1 cellular context compared by ENCODE assay signal in the genomic region with DNA sequence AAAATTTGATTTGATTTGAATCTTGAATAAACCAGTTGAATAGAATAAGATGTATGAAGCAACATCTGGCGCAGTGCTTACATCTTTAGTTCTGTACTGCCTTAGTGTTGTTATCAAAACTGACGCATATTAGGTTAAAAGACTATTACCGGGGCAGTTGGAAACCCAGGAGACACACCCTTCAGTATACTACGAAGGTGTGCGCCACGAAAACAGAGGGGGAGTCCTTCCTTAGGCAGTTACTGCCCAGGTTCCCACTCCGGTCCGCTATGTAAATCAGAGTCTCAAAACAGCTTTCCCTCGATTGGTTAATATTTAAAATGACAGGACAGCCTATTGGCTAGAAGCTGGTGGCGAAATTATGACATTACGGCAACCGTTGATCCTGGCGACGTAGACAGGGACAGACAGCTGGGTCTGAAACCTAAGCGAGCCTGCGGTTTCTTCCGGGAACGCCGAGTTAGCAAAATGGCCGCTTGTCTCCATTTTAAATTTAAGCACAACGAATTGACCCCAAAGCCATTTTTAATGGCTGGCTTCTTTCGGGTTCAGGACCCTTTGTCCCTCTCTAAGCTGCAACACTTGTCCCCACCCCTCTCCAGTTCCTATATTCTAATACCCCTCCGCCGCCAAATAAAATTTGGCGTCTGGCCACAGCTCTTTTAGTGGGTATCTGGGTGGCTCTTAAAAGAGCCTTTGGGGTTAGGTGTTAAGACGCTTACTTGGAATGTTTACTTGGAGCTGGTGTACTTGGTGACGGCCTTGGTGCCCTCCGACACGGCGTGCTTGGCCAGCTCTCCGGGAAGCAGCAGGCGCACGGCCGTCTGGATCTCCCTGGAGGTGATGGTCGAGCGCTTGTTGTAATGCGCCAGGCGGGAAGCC.
TF ChIP-seq lines count a peak whose summit lies in the region.

No MANE protein-coding gene starts in this region.

TF ChIP-seq in HepG2, 621 proteins besides CTCF, POLR2A, EP300 and RAD21 (continued from another document and continues in another):
- TF ChIP-seq, protein P1, sequence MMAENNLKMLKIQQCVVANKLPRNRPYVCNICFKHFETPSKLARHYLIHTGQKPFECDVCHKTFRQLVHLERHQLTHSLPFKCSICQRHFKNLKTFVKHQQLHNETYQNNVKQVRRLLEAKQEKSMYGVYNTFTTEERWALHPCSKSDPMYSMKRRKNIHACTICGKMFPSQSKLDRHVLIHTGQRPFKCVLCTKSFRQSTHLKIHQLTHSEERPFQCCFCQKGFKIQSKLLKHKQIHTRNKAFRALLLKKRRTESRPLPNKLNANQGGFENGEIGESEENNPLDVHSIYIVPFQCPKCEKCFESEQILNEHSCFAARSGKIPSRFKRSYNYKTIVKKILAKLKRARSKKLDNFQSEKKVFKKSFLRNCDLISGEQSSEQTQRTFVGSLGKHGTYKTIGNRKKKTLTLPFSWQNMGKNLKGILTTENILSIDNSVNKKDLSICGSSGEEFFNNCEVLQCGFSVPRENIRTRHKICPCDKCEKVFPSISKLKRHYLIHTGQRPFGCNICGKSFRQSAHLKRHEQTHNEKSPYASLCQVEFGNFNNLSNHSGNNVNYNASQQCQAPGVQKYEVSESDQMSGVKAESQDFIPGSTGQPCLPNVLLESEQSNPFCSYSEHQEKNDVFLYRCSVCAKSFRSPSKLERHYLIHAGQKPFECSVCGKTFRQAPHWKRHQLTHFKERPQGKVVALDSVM (CRISPR knock-in tag; IDR thresholded peaks at IDR 0.05): 0 out of 2 replicates have a peak, but pooled peaks have one; percentile 10
- TF ChIP-seq FOSL1 (CRISPR knock-in tag; IDR thresholded peaks at IDR 0.05; ENCODE audit: borderline replicate concordance): no peak
- TF ChIP-seq, protein P2, sequence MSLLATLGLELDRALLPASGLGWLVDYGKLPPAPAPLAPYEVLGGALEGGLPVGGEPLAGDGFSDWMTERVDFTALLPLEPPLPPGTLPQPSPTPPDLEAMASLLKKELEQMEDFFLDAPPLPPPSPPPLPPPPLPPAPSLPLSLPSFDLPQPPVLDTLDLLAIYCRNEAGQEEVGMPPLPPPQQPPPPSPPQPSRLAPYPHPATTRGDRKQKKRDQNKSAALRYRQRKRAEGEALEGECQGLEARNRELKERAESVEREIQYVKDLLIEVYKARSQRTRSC (CRISPR knock-in tag; IDR thresholded peaks at IDR 0.05; ENCODE audit: low read depth): 0 out of 2 replicates have a peak, but pooled peaks have one; percentile 34
- no peak; the same call in 1 of the 2 replicates for TF ChIP-seq KLF15 (CRISPR knock-in tag; IDR thresholded peaks at IDR 0.05; ENCODE audit: borderline replicate concordance)
- peak; percentile 79 for TF ChIP-seq SPEN (CRISPR knock-in tag; IDR thresholded peaks at IDR 0.05; ENCODE audit: low read depth)
- TF ChIP-seq, protein P3, sequence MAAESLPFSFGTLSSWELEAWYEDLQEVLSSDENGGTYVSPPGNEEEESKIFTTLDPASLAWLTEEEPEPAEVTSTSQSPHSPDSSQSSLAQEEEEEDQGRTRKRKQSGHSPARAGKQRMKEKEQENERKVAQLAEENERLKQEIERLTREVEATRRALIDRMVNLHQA (CRISPR knock-in tag; IDR thresholded peaks at IDR 0.05): no peak
- no peak for TF ChIP-seq CAMTA2 (CRISPR knock-in tag; IDR thresholded peaks at IDR 0.05; ENCODE audit: borderline replicate concordance)
- TF ChIP-seq TGIF2 (CRISPR knock-in tag; IDR thresholded peaks at IDR 0.05): peak; percentile 97
- no peak for TF ChIP-seq SETDB1 (CRISPR knock-in tag; IDR thresholded peaks at IDR 0.05; ENCODE audit: borderline replicate concordance)
- TF ChIP-seq, protein P4, sequence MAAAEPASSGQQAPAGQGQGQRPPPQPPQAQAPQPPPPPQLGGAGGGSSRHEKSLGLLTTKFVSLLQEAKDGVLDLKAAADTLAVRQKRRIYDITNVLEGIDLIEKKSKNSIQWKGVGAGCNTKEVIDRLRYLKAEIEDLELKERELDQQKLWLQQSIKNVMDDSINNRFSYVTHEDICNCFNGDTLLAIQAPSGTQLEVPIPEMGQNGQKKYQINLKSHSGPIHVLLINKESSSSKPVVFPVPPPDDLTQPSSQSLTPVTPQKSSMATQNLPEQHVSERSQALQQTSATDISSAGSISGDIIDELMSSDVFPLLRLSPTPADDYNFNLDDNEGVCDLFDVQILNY (CRISPR knock-in tag; conservative IDR thresholded peaks at IDR 0.05): no peak
- no peak for TF ChIP-seq PCBP1 (IDR thresholded peaks at IDR 0.05; ENCODE audit: borderline replicate concordance, low read depth, low read length)
- TF ChIP-seq MBD4 (IDR thresholded peaks at IDR 0.05; ENCODE audit: borderline replicate concordance, low read length): peak; percentile 24
- no peak for TF ChIP-seq TBX3 (IDR thresholded peaks at IDR 0.05; ENCODE audit: borderline replicate concordance)
- no peak; the same call in 1 of the 2 replicates for TF ChIP-seq MEIS2 (CRISPR knock-in tag; IDR thresholded peaks at IDR 0.05)
- TF ChIP-seq, protein P5, sequence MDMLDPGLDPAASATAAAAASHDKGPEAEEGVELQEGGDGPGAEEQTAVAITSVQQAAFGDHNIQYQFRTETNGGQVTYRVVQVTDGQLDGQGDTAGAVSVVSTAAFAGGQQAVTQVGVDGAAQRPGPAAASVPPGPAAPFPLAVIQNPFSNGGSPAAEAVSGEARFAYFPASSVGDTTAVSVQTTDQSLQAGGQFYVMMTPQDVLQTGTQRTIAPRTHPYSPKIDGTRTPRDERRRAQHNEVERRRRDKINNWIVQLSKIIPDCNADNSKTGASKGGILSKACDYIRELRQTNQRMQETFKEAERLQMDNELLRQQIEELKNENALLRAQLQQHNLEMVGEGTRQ (IDR thresholded peaks at IDR 0.05; ENCODE audit: low read depth, low read length): no peak
- TF ChIP-seq, protein P5 (CRISPR knock-in tag; IDR thresholded peaks at IDR 0.05; ENCODE audit: borderline replicate concordance): no peak
- TF ChIP-seq SOX5 (CRISPR knock-in tag; IDR thresholded peaks at IDR 0.05; ENCODE audit: borderline replicate concordance): peak; percentile 80; the same call in 1 of the 2 replicates
- TF ChIP-seq, protein P6, sequence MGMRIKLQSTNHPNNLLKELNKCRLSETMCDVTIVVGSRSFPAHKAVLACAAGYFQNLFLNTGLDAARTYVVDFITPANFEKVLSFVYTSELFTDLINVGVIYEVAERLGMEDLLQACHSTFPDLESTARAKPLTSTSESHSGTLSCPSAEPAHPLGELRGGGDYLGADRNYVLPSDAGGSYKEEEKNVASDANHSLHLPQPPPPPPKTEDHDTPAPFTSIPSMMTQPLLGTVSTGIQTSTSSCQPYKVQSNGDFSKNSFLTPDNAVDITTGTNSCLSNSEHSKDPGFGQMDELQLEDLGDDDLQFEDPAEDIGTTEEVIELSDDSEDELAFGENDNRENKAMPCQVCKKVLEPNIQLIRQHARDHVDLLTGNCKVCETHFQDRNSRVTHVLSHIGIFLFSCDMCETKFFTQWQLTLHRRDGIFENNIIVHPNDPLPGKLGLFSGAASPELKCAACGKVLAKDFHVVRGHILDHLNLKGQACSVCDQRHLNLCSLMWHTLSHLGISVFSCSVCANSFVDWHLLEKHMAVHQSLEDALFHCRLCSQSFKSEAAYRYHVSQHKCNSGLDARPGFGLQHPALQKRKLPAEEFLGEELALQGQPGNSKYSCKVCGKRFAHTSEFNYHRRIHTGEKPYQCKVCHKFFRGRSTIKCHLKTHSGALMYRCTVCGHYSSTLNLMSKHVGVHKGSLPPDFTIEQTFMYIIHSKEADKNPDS (CRISPR knock-in tag; IDR thresholded peaks at IDR 0.05): 0 out of 2 replicates have a peak, but pooled peaks have one; percentile 5
- TF ChIP-seq FOXK1 (CRISPR knock-in tag; IDR thresholded peaks at IDR 0.05; ENCODE audit: borderline replicate concordance, low read depth): peak; percentile 95
- no peak for TF ChIP-seq AKAP8 (CRISPR knock-in tag; IDR thresholded peaks at IDR 0.05)
- peak; percentile 93 for TF ChIP-seq HOXA3 (CRISPR knock-in tag; IDR thresholded peaks at IDR 0.05)
- TF ChIP-seq, protein P7, sequence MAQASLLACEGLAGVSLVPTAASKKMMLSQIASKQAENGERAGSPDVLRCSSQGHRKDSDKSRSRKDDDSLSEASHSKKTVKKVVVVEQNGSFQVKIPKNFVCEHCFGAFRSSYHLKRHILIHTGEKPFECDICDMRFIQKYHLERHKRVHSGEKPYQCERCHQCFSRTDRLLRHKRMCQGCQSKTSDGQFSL (CRISPR knock-in tag; IDR thresholded peaks at IDR 0.05): no peak; the same call in 1 of the 2 replicates
- TF ChIP-seq ZNF510 (CRISPR knock-in tag; IDR thresholded peaks at IDR 0.05; ENCODE audit: low read depth): no peak
- TF ChIP-seq MED8 (CRISPR knock-in tag; IDR thresholded peaks at IDR 0.05; ENCODE audit: insufficient replicate concordance): peak; percentile 90
- TF ChIP-seq, protein P8, sequence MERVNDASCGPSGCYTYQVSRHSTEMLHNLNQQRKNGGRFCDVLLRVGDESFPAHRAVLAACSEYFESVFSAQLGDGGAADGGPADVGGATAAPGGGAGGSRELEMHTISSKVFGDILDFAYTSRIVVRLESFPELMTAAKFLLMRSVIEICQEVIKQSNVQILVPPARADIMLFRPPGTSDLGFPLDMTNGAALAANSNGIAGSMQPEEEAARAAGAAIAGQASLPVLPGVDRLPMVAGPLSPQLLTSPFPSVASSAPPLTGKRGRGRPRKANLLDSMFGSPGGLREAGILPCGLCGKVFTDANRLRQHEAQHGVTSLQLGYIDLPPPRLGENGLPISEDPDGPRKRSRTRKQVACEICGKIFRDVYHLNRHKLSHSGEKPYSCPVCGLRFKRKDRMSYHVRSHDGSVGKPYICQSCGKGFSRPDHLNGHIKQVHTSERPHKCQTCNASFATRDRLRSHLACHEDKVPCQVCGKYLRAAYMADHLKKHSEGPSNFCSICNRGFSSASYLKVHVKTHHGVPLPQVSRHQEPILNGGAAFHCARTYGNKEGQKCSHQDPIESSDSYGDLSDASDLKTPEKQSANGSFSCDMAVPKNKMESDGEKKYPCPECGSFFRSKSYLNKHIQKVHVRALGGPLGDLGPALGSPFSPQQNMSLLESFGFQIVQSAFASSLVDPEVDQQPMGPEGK (CRISPR knock-in tag; IDR thresholded peaks at IDR 0.05): peak; percentile 90
- peak; percentile 95 for TF ChIP-seq MIER3 (CRISPR knock-in tag; IDR thresholded peaks at IDR 0.05; ENCODE audit: borderline replicate concordance)
- TF ChIP-seq ZNF713 (CRISPR knock-in tag; IDR thresholded peaks at IDR 0.05): peak; percentile 78; the same call in 1 of the 2 replicates
- peak; percentile 56 for TF ChIP-seq RARA (CRISPR knock-in tag; IDR thresholded peaks at IDR 0.05)
- peak; percentile 89; the same call in 1 of the 2 replicates for TF ChIP-seq ZNF33B (CRISPR knock-in tag; IDR thresholded peaks at IDR 0.05)
- peak; percentile 96 for TF ChIP-seq NFIC (IDR thresholded peaks at IDR 0.05; ENCODE audit: low read length)
- TF ChIP-seq KLF11 (CRISPR knock-in tag; IDR thresholded peaks at IDR 0.05): peak; percentile 78; the same call in 1 of the 2 replicates
- TF ChIP-seq U2AF1 (optimal IDR thresholded peaks at IDR 0.05; ENCODE audit: low read depth, low read length): peak; percentile 76
- TF ChIP-seq ZBTB3 (CRISPR knock-in tag; IDR thresholded peaks at IDR 0.05; ENCODE audit: borderline replicate concordance, low read depth): peak; percentile 66; the same call in 1 of the 2 replicates
- TF ChIP-seq ZNF335 (CRISPR knock-in tag; IDR thresholded peaks at IDR 0.05): peak; percentile 81
- no peak for TF ChIP-seq RARG (CRISPR knock-in tag; IDR thresholded peaks at IDR 0.05; ENCODE audit: low read depth)
- TF ChIP-seq, protein P9, sequence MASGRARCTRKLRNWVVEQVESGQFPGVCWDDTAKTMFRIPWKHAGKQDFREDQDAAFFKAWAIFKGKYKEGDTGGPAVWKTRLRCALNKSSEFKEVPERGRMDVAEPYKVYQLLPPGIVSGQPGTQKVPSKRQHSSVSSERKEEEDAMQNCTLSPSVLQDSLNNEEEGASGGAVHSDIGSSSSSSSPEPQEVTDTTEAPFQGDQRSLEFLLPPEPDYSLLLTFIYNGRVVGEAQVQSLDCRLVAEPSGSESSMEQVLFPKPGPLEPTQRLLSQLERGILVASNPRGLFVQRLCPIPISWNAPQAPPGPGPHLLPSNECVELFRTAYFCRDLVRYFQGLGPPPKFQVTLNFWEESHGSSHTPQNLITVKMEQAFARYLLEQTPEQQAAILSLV (CRISPR knock-in tag; IDR thresholded peaks at IDR 0.05; ENCODE audit: borderline replicate concordance): peak; percentile 27; the same call in 1 of the 2 replicates
- no peak for TF ChIP-seq MTA3 (CRISPR knock-in tag; IDR thresholded peaks at IDR 0.05)
- TF ChIP-seq, protein P10, sequence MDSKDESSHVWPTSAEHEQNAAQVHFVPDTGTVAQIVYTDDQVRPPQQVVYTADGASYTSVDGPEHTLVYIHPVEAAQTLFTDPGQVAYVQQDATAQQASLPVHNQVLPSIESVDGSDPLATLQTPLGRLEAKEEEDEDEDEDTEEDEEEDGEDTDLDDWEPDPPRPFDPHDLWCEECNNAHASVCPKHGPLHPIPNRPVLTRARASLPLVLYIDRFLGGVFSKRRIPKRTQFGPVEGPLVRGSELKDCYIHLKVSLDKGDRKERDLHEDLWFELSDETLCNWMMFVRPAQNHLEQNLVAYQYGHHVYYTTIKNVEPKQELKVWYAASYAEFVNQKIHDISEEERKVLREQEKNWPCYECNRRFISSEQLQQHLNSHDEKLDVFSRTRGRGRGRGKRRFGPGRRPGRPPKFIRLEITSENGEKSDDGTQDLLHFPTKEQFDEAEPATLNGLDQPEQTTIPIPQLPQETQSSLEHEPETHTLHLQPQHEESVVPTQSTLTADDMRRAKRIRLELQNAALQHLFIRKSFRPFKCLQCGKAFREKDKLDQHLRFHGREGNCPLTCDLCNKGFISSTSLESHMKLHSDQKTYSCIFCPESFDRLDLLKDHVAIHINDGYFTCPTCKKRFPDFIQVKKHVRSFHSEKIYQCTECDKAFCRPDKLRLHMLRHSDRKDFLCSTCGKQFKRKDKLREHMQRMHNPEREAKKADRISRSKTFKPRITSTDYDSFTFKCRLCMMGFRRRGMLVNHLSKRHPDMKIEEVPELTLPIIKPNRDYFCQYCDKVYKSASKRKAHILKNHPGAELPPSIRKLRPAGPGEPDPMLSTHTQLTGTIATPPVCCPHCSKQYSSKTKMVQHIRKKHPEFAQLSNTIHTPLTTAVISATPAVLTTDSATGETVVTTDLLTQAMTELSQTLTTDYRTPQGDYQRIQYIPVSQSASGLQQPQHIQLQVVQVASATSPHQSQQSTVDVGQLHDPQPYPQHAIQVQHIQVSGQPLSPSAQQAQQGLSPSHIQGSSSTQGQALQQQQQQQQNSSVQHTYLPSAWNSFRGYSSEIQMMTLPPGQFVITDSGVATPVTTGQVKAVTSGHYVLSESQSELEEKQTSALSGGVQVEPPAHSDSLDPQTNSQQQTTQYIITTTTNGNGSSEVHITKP (CRISPR knock-in tag; IDR thresholded peaks at IDR 0.05; ENCODE audit: low read depth): peak; percentile 68; the same call in 1 of the 2 replicates
- TF ChIP-seq, protein P11, sequence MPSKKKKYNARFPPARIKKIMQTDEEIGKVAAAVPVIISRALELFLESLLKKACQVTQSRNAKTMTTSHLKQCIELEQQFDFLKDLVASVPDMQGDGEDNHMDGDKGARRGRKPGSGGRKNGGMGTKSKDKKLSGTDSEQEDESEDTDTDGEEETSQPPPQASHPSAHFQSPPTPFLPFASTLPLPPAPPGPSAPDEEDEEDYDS (CRISPR knock-in tag; IDR thresholded peaks at IDR 0.05): peak; percentile 86
- no peak for TF ChIP-seq ADNP (CRISPR knock-in tag; IDR thresholded peaks at IDR 0.05)
- TF ChIP-seq ZNF143 (CRISPR knock-in tag; IDR thresholded peaks at IDR 0.05): no peak; the same call in 1 of the 2 replicates
- TF ChIP-seq, protein P12, sequence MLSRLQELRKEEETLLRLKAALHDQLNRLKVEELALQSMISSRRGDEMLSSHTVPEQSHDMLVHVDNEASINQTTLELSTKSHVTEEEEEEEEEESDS (CRISPR knock-in tag; IDR thresholded peaks at IDR 0.05; ENCODE audit: borderline replicate concordance): peak; percentile 95; the same call in 1 of the 2 replicates
